8 cellular contexts compared by ENCODE assay signal in the genomic region with DNA sequence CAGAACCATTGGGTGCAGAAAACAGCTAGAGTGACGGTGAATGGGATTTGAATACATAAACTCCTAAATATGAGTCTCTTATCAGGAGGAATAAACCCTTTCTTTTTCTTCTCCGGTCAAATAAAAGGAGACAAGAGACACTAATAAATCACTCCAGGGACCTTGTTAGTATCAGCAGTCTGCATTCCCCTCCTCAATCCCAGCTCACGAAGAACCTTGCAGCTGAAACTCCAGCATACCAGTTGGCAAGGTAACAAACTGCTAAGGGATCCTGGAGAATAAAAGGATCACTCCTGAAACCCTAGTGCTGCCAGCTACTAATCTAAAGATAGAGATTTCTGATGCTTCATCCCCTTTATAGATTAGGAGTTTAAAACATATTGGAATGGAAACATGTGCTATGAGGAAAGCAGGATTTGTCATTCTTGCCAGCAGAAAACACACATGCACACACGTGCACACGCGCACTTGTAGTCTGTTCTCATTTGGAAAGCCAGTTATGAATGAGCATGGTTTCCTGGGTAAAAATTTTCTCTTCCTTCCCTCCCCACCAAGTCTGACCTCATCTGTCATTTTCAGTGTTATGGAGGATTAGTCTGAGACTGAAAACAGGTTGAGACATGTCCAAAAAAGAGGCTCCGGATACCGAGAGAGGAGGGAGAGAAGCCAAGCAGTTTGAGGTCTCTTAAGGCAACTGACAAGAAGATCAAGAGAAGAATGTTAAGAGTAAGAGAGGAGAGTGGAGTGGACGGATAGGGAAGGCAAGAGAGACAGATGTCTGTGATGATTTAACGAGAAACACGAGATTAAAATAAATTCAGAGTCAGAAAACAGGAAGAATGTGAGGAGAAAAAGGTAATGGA. TPM values are rescaled to one million over a fixed set of nuclear protein-coding genes. Genes with fewer than 3 reads are reported as not detected.
DNase-seq lines count a peak whose midpoint lies in the region; ATAC-seq and TF ChIP-seq lines count a peak whose summit lies in the region.

No MANE protein-coding gene starts in this region.

- ATAC-seq in GM18505 (IDR thresholded peaks at IDR 0.05; ENCODE audit: unreplicated experiment) (peak; percentile 50), HG02870 (IDR thresholded peaks at IDR 0.05; ENCODE audit: unreplicated experiment) (peak; percentile 56)

- H3K27me3 ChIP-seq in brain microvascular endothelial cell (replicated peaks) = no peaks in the 10 kb centered on the region

- TF ChIP-seq POLR2A in GM18505 (IDR thresholded peaks at IDR 0.05; ENCODE audit: borderline replicate concordance, extremely low read depth, insufficient read depth, insufficient read length) = no peak

- peak; percentile 66 for DNase-seq in A172 (ENCODE audit: low spot score)
- peak; percentile 79 for DNase-seq in NCI-H82 treated with DMSO at 0.1 percent for 48 hours (lab: John Stamatoyannopoulos, UW; ENCODE audit: unreplicated experiment)
- DNase-seq in brain microvascular endothelial cell = no peak
- DNase-seq in stimulated activated CD4-positive, alpha-beta T cell treated with anti-CD3 and anti-CD28 coated beads, Interleukin-2, amount 100 ng/mL, for 24 hours = peak; percentile 51 to 59
- DNase-seq in medulla oblongata (ENCODE audit: extremely low spot score) = no peak
- no peak for DNase-seq in C1 segment of cervical spinal cord (lab: John Stamatoyannopoulos, UW)

- TF ChIP-seq CTCF in brain microvascular endothelial cell (IDR thresholded peaks at IDR 0.05; ENCODE audit: low read depth, low read length, missing control alignments) = no peak

- no peak overlapping the region for H3K4me3 ChIP-seq in brain microvascular endothelial cell (ENCODE audit: low read depth, low read length)

- in situ Hi-C loops in brain microvascular endothelial cell (cut with HindIII; ENCODE audit: low pct_ligation_motif_present, low sequenced_read_pairs) = no loop called here

- peak overlapping the region; percentile 23 for H3K27ac ChIP-seq in brain microvascular endothelial cell

- no peaks in the 10 kb centered on the region for H3K36me3 ChIP-seq in brain microvascular endothelial cell (replicated peaks)

RNA-seq across cellular contexts. Expression of a gene that starts 10.9 kb away (rescaled TPM):
- 41.9 and 45.0 TPM in 2 replicates for total RNA-seq in A172 (2014; rRNA removed; shearing (Covaris generic))

Comparison
In these comparisons a context has a peak if more than half of its experiments do, and no peak if none do; other contexts are left out.
1. DNase-seq: peak in A172 (single experiment), NCI-H82 treated with DMSO at 0.1 percent for 48 hours (single experiment) and stimulated activated CD4-positive, alpha-beta T cell treated with anti-CD3 and anti-CD28 coated beads, Interleukin-2, amount 100 ng/mL, for 24 hours (2 of 2); none in brain microvascular endothelial cell (single experiment), medulla oblongata (single experiment) and C1 segment of cervical spinal cord (0 of 14).